Comparison of ENCODE assay signal across 13 cellular contexts in the genomic region with DNA sequence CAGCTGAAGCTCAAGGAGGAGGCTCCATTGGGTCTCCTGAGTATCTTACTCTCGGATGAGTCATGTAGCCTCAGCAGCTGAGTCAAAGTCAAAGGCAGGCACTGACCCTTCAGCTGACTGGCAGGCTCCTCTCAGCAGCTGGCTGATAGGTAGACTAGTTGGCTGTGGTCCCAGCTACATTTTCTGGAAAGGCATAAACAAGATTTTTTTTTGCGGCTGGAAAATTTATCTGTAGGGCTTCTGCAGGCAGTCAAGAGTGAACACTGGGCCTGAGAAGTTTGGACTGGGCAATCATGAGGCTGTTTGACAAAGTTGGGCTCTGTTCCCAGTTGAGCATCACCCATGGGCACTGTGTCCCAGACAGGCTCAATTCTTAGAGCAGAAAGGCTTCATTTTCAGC.
DNase-seq lines count a peak whose midpoint lies in the region; TF ChIP-seq lines count a peak whose summit lies in the region.
"Had no signal": no experiment of that assay in that cellular context is flagged by ENCODE, and none has a peak within 500 bp of the region (broad histone marks: within the 10 kb centered on the region; RNA-seq: fewer than 3 reads in every experiment).

No MANE protein-coding gene starts in this region.

- DNase-seq in NCI-H1092 (lab: John Stamatoyannopoulos, UW) = peak; percentile 7
- DNase-seq in NCI-H1092 treated with DMSO at 0.1 percent for 48 hours (lab: John Stamatoyannopoulos, UW) = no peak
- peak; percentile 55 to 81 for DNase-seq in NCI-H446 (lab: John Stamatoyannopoulos, UW)
- DNase-seq in head of caudate nucleus = peak in 38 of 42 donors; percentile 14 to 85 (median 59)
- DNase-seq in renal cortical epithelial cell (ENCODE audit: low read depth) = peak; percentile 40
- no peak for DNase-seq in GM20000 (ENCODE audit: low spot score)
- DNase-seq in nephron progenitor cell = no peak
- DNase-seq in GM10248 (ENCODE audit: extremely low spot score) = no peak
- DNase-seq: activated CD4-positive, CD25-positive, alpha-beta regulatory T cell; activated CD8-positive, alpha-beta memory T cell treated with anti-CD3 and anti-CD28 coated beads, Interleukin-2, amount 10 ng/mL, durations not matched to agents 7 days and 5 days; CD8-positive, alpha-beta T cell; gastrocnemius medialis; NCI-H526 treated with DMSO at 0.1 percent for 48 hours had no signal

- H3K27me3 Mint-ChIP-seq in nephron progenitor cell (ENCODE audit: low read depth, poor library complexity) = no peaks in the 10 kb centered on the region
- H3K27me3 Mint-ChIP-seq: activated CD8-positive, alpha-beta memory T cell treated with anti-CD3 and anti-CD28 coated beads, Interleukin-2, amount 10 ng/mL, durations not matched to agents 7 days and 5 days had no signal

- H3K36me3 Mint-ChIP-seq in nephron progenitor cell (ENCODE audit: low read depth) = peaks cover 5% of the 10 kb centered on the region
- H3K36me3 Mint-ChIP-seq: activated CD8-positive, alpha-beta memory T cell treated with anti-CD3 and anti-CD28 coated beads, Interleukin-2, amount 10 ng/mL, durations not matched to agents 7 days and 5 days; CD8-positive, alpha-beta T cell had no signal

- CTCF ChIA-PET in GM10248 (lab: Yijun Ruan, JAX) = interaction anchor here (0.8 kb wide), 1 partner anchor 9 kb away, joined by 3 read pairs; no protein-coding TSS in a partner anchor

- TF ChIP-seq CTCF in GM20000 (IDR thresholded peaks at IDR 0.05; ENCODE audit: extremely low read depth, missing control alignments) = no peak
- TF ChIP-seq CTCF in nephron progenitor cell (IDR thresholded peaks at IDR 0.05) = no peak
- no peak for TF ChIP-seq CTCF in GM10248 (IDR thresholded peaks at IDR 0.05; ENCODE audit: control extremely low read depth, extremely low read depth, low read depth, missing control alignments)

- H3K4me1 Mint-ChIP-seq in nephron progenitor cell = peaks cover 5% of the 10 kb centered on the region
- H3K4me1 Mint-ChIP-seq: activated CD8-positive, alpha-beta memory T cell treated with anti-CD3 and anti-CD28 coated beads, Interleukin-2, amount 10 ng/mL, durations not matched to agents 7 days and 5 days had no signal

- peaks cover 40% of the 10 kb centered on the region for H3K9me3 Mint-ChIP-seq in nephron progenitor cell

- no peak overlapping the region for H3K27ac Mint-ChIP-seq in nephron progenitor cell
- H3K27ac Mint-ChIP-seq: activated CD8-positive, alpha-beta memory T cell treated with anti-CD3 and anti-CD28 coated beads, Interleukin-2, amount 10 ng/mL, durations not matched to agents 7 days and 5 days; CD8-positive, alpha-beta T cell had no signal

- no peak overlapping the region for H3K4me3 Mint-ChIP-seq in nephron progenitor cell
- H3K4me3 Mint-ChIP-seq: activated CD8-positive, alpha-beta memory T cell treated with anti-CD3 and anti-CD28 coated beads, Interleukin-2, amount 10 ng/mL, durations not matched to agents 7 days and 5 days; CD8-positive, alpha-beta T cell had no signal

- intact Hi-C loops in head of caudate nucleus (cut with DNase I) = no loop called here

- POLR2A ChIA-PET in GM10248 (lab: Yijun Ruan, JAX) = no interaction called here

Comparison
In these comparisons a context has a peak if more than half of its experiments do, and no peak if none do; other contexts are left out.
1. DNase-seq: peak in NCI-H1092 (single experiment), NCI-H446 (2 of 2), head of caudate nucleus (38 of 42) and renal cortical epithelial cell (single experiment); none in NCI-H1092 treated with DMSO at 0.1 percent for 48 hours (single experiment), GM20000 (single experiment), nephron progenitor cell (single experiment) and GM10248 (single experiment).